In the genomic region with DNA sequence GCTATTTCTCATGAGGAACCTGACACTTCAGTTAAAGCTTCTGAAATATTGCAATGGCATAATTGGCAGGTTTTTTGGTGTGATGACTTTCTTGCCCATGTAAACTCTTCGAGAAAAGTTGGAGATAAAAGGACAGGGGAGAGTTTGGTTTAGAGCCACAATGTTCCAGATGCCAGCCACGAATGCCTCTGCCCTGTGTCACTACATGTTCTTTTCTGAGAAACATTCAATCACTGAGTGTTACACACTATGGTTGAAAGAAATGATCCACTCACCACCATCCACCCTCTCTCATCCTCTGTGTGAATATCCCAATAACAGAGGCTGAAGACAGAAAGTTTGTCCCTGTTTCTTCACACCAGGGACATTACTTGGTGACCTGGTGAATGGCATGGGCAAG, we compare ENCODE assay signal across 32 cellular contexts.
"Had no signal": no experiment of that assay in that cellular context is flagged by ENCODE, and none has a peak within 500 bp of the region (broad histone marks: within the 10 kb centered on the region; RNA-seq: fewer than 3 reads in every experiment).

No MANE protein-coding gene starts in this region.

- H3K27me3 ChIP-seq: MG63, SJCRH30 had no signal

- ATAC-seq: Panc1, Right ventricle myocardium inferior, SK-N-SH treated with all-trans-retinoic acid at 6 μM for 48 hours had no signal

- H3K4me1 ChIP-seq: SJCRH30 had no signal

- H2AFZ ChIP-seq: PC-9 had no signal

- H3K4me2 ChIP-seq: KMS-11, PC-9 had no signal

- H3K9me3 ChIP-seq: SJCRH30 had no signal

- H3K27ac ChIP-seq: KMS-11, PC-9, RWPE1, SJCRH30, SK-N-MC had no signal

- H3K9ac ChIP-seq: KMS-11 had no signal

- H3K4me3 ChIP-seq: MG63, PC-9, SJCRH30, SK-N-MC had no signal

- DNase-seq: Karpas-422, MG63, NCI-H1048, NCI-H1092 treated with DMSO at 0.1 percent for 48 hours, NCI-H1105 treated with DMSO at 0.1 percent for 48 hours, NCI-H1417, NCI-H1436, NCI-H146, NCI-H1694, NCI-H187, NCI-H1930, NCI-H2029 treated with DMSO at 0.1 percent for 48 hours, NCI-H2081 treated with DMSO at 0.1 percent for 48 hours, NCI-H2107, NCI-H2171, NCI-H226, NCI-H446 treated with DMSO at 0.1 percent for 48 hours, NCI-H510A, NCI-H524, NCI-H526, NCI-H69, NCI-H748 treated with DMSO at 0.1 percent for 48 hours, PC-9, SHP77, SIG-M5, SJCRH30 had no signal

- H3K36me3 ChIP-seq: MG63, SJCRH30 had no signal
